In genomic region chr2:52686935-52687334, GRCh38 we compare ENCODE assay signal across 20 cellular contexts.
"Had no signal": no experiment of that assay in that cellular context is flagged by ENCODE, and none has a peak within 500 bp of the region (broad histone marks: within the 10 kb centered on the region; RNA-seq: fewer than 3 reads in every experiment).

No MANE protein-coding gene starts in this region.

- H3K27ac Mint-ChIP-seq: activated naive CD4-positive, alpha-beta T cell treated with anti-CD3 and anti-CD28 coated beads, Interleukin-2, amount 50 U/mL, for 24 hours; natural killer cell; stimulated activated naive CD8-positive, alpha-beta T cell treated with anti-CD3 and anti-CD28 coated beads, Interleukin-15, Interleukin-2, amounts not matched to agents 100 ng/mL and 50 ng/mL, for 24 hours; T-helper 1 cell treated with Interleukin-12 subunit alpha and Interleukin-12 subunit beta and Interleukin-4 antibody, amounts not matched to agents 30 μg/mL and 1 μg/mL, for 36 hours; WTC11 had no signal

- H3K4me3 ChIP-seq: coronary artery, esophagus squamous epithelium, left ventricle myocardium inferior, prostate gland, right atrium auricular region, thyroid gland, upper lobe of right lung had no signal

- H3K9me3 ChIP-seq: esophagus squamous epithelium, prostate gland, thyroid gland, upper lobe of right lung had no signal

- H3K4me1 Mint-ChIP-seq: activated naive CD4-positive, alpha-beta T cell treated with anti-CD3 and anti-CD28 coated beads, Interleukin-2, amount 50 U/mL, for 24 hours; natural killer cell; WTC11 had no signal

- H3K27me3 ChIP-seq: esophagus squamous epithelium, right atrium auricular region, thyroid gland, upper lobe of right lung had no signal

- H3K4me3 Mint-ChIP-seq: activated naive CD4-positive, alpha-beta T cell treated with anti-CD3 and anti-CD28 coated beads, Interleukin-2, amount 50 U/mL, for 24 hours; natural killer cell; stimulated activated naive CD8-positive, alpha-beta T cell treated with anti-CD3 and anti-CD28 coated beads, Interleukin-15, Interleukin-2, amounts not matched to agents 100 ng/mL and 50 ng/mL, for 24 hours; T-helper 1 cell treated with Interleukin-12 subunit alpha and Interleukin-12 subunit beta and Interleukin-4 antibody, amounts not matched to agents 30 μg/mL and 1 μg/mL, for 36 hours; WTC11 had no signal

- H3K27me3 Mint-ChIP-seq: activated naive CD4-positive, alpha-beta T cell treated with anti-CD3 and anti-CD28 coated beads, Interleukin-2, amount 50 U/mL, for 24 hours; stimulated activated naive CD8-positive, alpha-beta T cell treated with anti-CD3 and anti-CD28 coated beads, Interleukin-15, Interleukin-2, amounts not matched to agents 100 ng/mL and 50 ng/mL, for 24 hours had no signal

- H3K4me1 ChIP-seq: esophagus squamous epithelium, left ventricle myocardium inferior, prostate gland, right atrium auricular region, thyroid gland, upper lobe of right lung had no signal

- DNase-seq: activated gamma-delta T cell treated with Interleukin-2 at 50 U/mL for 16 hours; activated T-cell treated with anti-CD3 and anti-CD28 coated beads, Interleukin-2, amount 50 U/mL, for 1 hour; anterior cingulate cortex; esophagus squamous epithelium; kidney glomerular epithelial cell; left ventricle myocardium inferior; midbrain; natural killer cell; stimulated activated CD4-positive, alpha-beta T cell treated with anti-CD3 and anti-CD28 coated beads, Interleukin-4, amount 100 ng/mL, for 4 hours; substantia nigra; T1000; thyroid gland; upper lobe of right lung had no signal

- H3K27ac ChIP-seq: coronary artery, esophagus squamous epithelium, left ventricle myocardium inferior, prostate gland, right atrium auricular region, thyroid gland, upper lobe of right lung had no signal

- H3K36me3 ChIP-seq: esophagus squamous epithelium, left ventricle myocardium inferior, prostate gland, right atrium auricular region, thyroid gland, upper lobe of right lung had no signal

- H3K36me3 Mint-ChIP-seq: activated naive CD4-positive, alpha-beta T cell treated with anti-CD3 and anti-CD28 coated beads, Interleukin-2, amount 50 U/mL, for 24 hours had no signal
